Comparison of ENCODE assay signal across 9 cellular contexts in genomic region chr16:2194852-2195315, GRCh38. TPM values are rescaled to one million over a fixed set of nuclear protein-coding genes. Genes with fewer than 3 reads are reported as not detected.
A peak's percentile ranks its signal among the peaks of the same experiment; 100 is the strongest.
DNase-seq lines count a peak whose midpoint lies in the region; ATAC-seq and TF ChIP-seq lines count a peak whose summit lies in the region.
"Had no signal": no experiment of that assay in that cellular context is flagged by ENCODE, and none has a peak within 500 bp of the region (broad histone marks: within the 10 kb centered on the region; RNA-seq: fewer than 3 reads in every experiment).

No MANE protein-coding gene starts in this region.

- 22% methylated on average over 10 of the region's 10 CpGs for WGBS in prostate gland

- no peaks in the 10 kb centered on the region for H3K9me3 ChIP-seq in prostate gland

- no peaks in the 10 kb centered on the region for H3K36me3 ChIP-seq in prostate gland

- no peak for ATAC-seq in HG03565 (IDR thresholded peaks at IDR 0.05; ENCODE audit: unreplicated experiment)

- H3K4me3 ChIP-seq in GM12875 (ENCODE audit: low read depth, low read length) = no peak overlapping the region
- no peak overlapping the region for H3K4me3 ChIP-seq in prostate gland

- H3K4me1 ChIP-seq in prostate gland (replicated peaks) = no peaks in the 10 kb centered on the region

- no peak overlapping the region for H3K27ac ChIP-seq in prostate gland

- H3K27me3 ChIP-seq in prostate gland (replicated peaks; ENCODE audit: insufficient read depth) = no peaks in the 10 kb centered on the region

- TF ChIP-seq POLR2A in prostate gland (IDR thresholded peaks at IDR 0.05) = no peak

- peak; percentile 56; the same call in 1 of the 2 replicates for TF ChIP-seq CTCF in GM12875 (IDR thresholded peaks at IDR 0.05; ENCODE audit: borderline replicate concordance, insufficient read depth, low read depth, low read length)
- TF ChIP-seq CTCF in prostate gland (IDR thresholded peaks at IDR 0.05) = peak in 3 of 4 experiments; percentile 41 to 63 (median 57)

- intact Hi-C loops in prostate gland (cut with DNase I) = no loop called here

- DNase-seq in AG20443 (ENCODE audit: low spot score) (peak; percentile 39), NCI-H345 treated with DMSO at 0.1 percent for 48 hours (lab: John Stamatoyannopoulos, UW; ENCODE audit: unreplicated experiment) (peak; percentile 35), fibroblast of peridontal ligament (ENCODE audit: extremely low read depth) (peak; percentile 29), prostate gland (ENCODE audit: low spot score) (peak; percentile 48), putamen (ENCODE audit: low spot score) (no peak)
- DNase-seq in activated CD8-positive, alpha-beta memory T cell treated with anti-CD3 and anti-CD28 coated beads, Interleukin-2, amount 50 U/mL, for 1 hour (ENCODE audit: extremely low read depth) = peak; percentile 25
- DNase-seq: right cardiac atrium had no signal

RNA-seq across cellular contexts. Expression of gene CASKIN1, which starts 1.5 kb away (rescaled TPM):
- 1 to 10 TPM in 1 of 2 donors, under 1 TPM in 1; 0.77 to 5.3 TPM for total RNA-seq in prostate gland

RNA-seq across cellular contexts. Expression of gene MLST8, which starts 10.4 kb away (rescaled TPM):
- 100 to 1,000 TPM in 1 of 2 donors, 10 to 100 TPM in 1; 55.9 to 110 TPM for total RNA-seq in prostate gland

RNA-seq across cellular contexts. Expression of gene BRICD5, which starts 15.8 kb away (rescaled TPM):
- total RNA-seq in prostate gland = 10 to 100 TPM; 18.4 to 26.2 TPM

RNA-seq across cellular contexts. Expression of gene PGP, which starts 19.8 kb away (rescaled TPM):
- total RNA-seq in prostate gland = 10 to 100 TPM; 12.7 to 23.7 TPM

RNA-seq across cellular contexts. Expression of gene E4F1, which starts 28.5 kb away (rescaled TPM):
- 10 to 100 TPM; 38.7 to 69.1 TPM for total RNA-seq in prostate gland
